In genomic region chr12:77167801-77168200, GRCh38 we compare ENCODE assay signal across 1 cellular context.
TF ChIP-seq lines count a peak whose summit lies in the region.

No MANE protein-coding gene starts in this region.

TF ChIP-seq in IMR-90, 13 proteins besides CTCF, POLR2A, EP300 and RAD21 (continued from another document):
- TF ChIP-seq CHD1 (IDR thresholded peaks at IDR 0.05; ENCODE audit: low read depth, low read length): no peak
